Comparison of ENCODE assay signal across 9 cellular contexts in genomic region chr11:128904303-128904871, GRCh38. TPM values are rescaled to one million over a fixed set of nuclear protein-coding genes. Genes with fewer than 3 reads are reported as not detected.
DNase-seq lines count a peak whose midpoint lies in the region; ATAC-seq, FAIRE-seq and TF ChIP-seq lines count a peak whose summit lies in the region.
"Had no signal": no experiment of that assay in that cellular context is flagged by ENCODE, and none has a peak within 500 bp of the region (broad histone marks: within the 10 kb centered on the region; RNA-seq: fewer than 3 reads in every experiment).

No MANE protein-coding gene starts in this region.

- no peak overlapping the region for H2AK5ac ChIP-seq in mesendoderm (ENCODE audit: low read length)

- H3K27me3 ChIP-seq in mesendoderm (ENCODE audit: insufficient read depth, low read length, poor library complexity) = peaks cover 32% of the 10 kb centered on the region
- no peaks in the 10 kb centered on the region for H3K27me3 ChIP-seq in testis

- peak overlapping the region; percentile 84 to 99; a peak in 4 of 6 replicates for H3K27ac ChIP-seq in A549
- no peak overlapping the region for H3K27ac ChIP-seq in mesendoderm (ENCODE audit: low read depth, low read length)
- no peak overlapping the region for H3K27ac ChIP-seq in testis

- intact Hi-C loops in testis (cut with DNase I; ENCODE audit: low total_unique reads) = no loop called here

- no peak overlapping the region for H2BK120ac ChIP-seq in mesendoderm (ENCODE audit: low read depth, low read length)

- H3K18ac ChIP-seq in mesendoderm (ENCODE audit: low read length) = no peak overlapping the region

- TF ChIP-seq EP300 in A549 (IDR thresholded peaks at IDR 0.05) = no peak

- H3K79me1 ChIP-seq in mesendoderm (ENCODE audit: low read length) = no peaks in the 10 kb centered on the region

- no peak overlapping the region for H3K23ac ChIP-seq in mesendoderm (ENCODE audit: low read length)

- no peaks in the 10 kb centered on the region for H3K9me3 ChIP-seq in A549
- H3K9me3 ChIP-seq in testis = no peaks in the 10 kb centered on the region

- no peak overlapping the region for H4K5ac ChIP-seq in mesendoderm (ENCODE audit: low read length)

- no peak overlapping the region for H3K9ac ChIP-seq in mesendoderm (ENCODE audit: low read length)

- H3K9me3 Mint-ChIP-seq in activated T-helper 17 cell treated with anti-CD3 and anti-CD28 coated beads, Interleukin-2, amount 50 U/mL, for 72 hours = no peaks in the 10 kb centered on the region

- H3K4me2 ChIP-seq in A549 (peak overlapping the region; percentile 85), mesendoderm (ENCODE audit: low read length) (peak overlapping the region; percentile 12)

- H3K79me2 ChIP-seq in mesendoderm (ENCODE audit: control insufficient read depth, insufficient read depth, low read length) = no peaks in the 10 kb centered on the region

- peak overlapping the region; percentile 12 for H3K56ac ChIP-seq in mesendoderm (ENCODE audit: low read length)

- CTCF ChIA-PET in A549 (lab: Yijun Ruan, JAX) = interaction anchor here (1.0 to 4.6 kb wide), 3 partner anchors 11 to 21 kb away, joined by 3 to 20 read pairs (median 8); no protein-coding TSS in a partner anchor

- no peak for DNase-seq in A549 (ENCODE audit: low read depth in 1 of 2, low spot score in 1 of 2)
- peak; percentile 20 for DNase-seq in mesendoderm
- no peak for DNase-seq in testis
- DNase-seq in DMS79 treated with DMSO at 0.1 percent for 48 hours (lab: John Stamatoyannopoulos, UW) = no peak

- no peak overlapping the region for H3K27ac Mint-ChIP-seq in activated T-helper 17 cell treated with anti-CD3 and anti-CD28 coated beads, Interleukin-2, amount 50 U/mL, for 72 hours

- H3K4me3 Mint-ChIP-seq in activated T-helper 17 cell treated with anti-CD3 and anti-CD28 coated beads, Interleukin-2, amount 50 U/mL, for 72 hours = peak overlapping the region; percentile 78

- peaks cover 6% of the 10 kb centered on the region for H3K27me3 Mint-ChIP-seq in activated T-helper 17 cell treated with anti-CD3 and anti-CD28 coated beads, Interleukin-2, amount 50 U/mL, for 72 hours

- FAIRE-seq in A549 (lab: Jason Lieb, UNC) = no peak

- H2BK5ac ChIP-seq in mesendoderm (ENCODE audit: low read length) = no peak overlapping the region

- no peak for TF ChIP-seq POLR2A in A549 (IDR thresholded peaks at IDR 0.05; ENCODE audit: low read length)
- no peak for TF ChIP-seq POLR2A in GM18505 (IDR thresholded peaks at IDR 0.05; ENCODE audit: borderline replicate concordance, extremely low read depth, insufficient read depth, insufficient read length)
- TF ChIP-seq POLR2A in testis (IDR thresholded peaks at IDR 0.05) = no peak

- H2BK15ac ChIP-seq in mesendoderm (replicated peaks; ENCODE audit: low read depth) = no peak overlapping the region

- no peak overlapping the region for H3K4ac ChIP-seq in mesendoderm (ENCODE audit: low read depth, low read length)

- no peak overlapping the region for H4K8ac ChIP-seq in mesendoderm (ENCODE audit: low read depth, low read length)

- no peak overlapping the region; the same call in 2 of the 3 replicates for H3K4me3 ChIP-seq in A549
- no peak overlapping the region for H3K4me3 ChIP-seq in mesendoderm (ENCODE audit: low read length)
- no peak overlapping the region for H3K4me3 ChIP-seq in testis

- H3K4me1 ChIP-seq in A549 (peaks cover 15% of the 10 kb centered on the region), mesendoderm (ENCODE audit: control insufficient read depth, low read depth, low read length) (peaks cover 14% of the 10 kb centered on the region), testis (peaks cover 7% of the 10 kb centered on the region)

- TF ChIP-seq CTCF in A549 (IDR thresholded peaks at IDR 0.05) (no peak), testis (IDR thresholded peaks at IDR 0.05) (no peak)

- no peaks in the 10 kb centered on the region for H3K36me3 Mint-ChIP-seq in activated T-helper 17 cell treated with anti-CD3 and anti-CD28 coated beads, Interleukin-2, amount 50 U/mL, for 72 hours (ENCODE audit: low read depth)

- H3K4me1 Mint-ChIP-seq in activated T-helper 17 cell treated with anti-CD3 and anti-CD28 coated beads, Interleukin-2, amount 50 U/mL, for 72 hours = peaks cover 5% of the 10 kb centered on the region

- ATAC-seq in A549 (no peak), GM18505 (IDR thresholded peaks at IDR 0.05; ENCODE audit: unreplicated experiment) (peak; percentile 1), HG02938 (IDR thresholded peaks at IDR 0.05; ENCODE audit: unreplicated experiment) (no peak), GM19395 (IDR thresholded peaks at IDR 0.05; ENCODE audit: unreplicated experiment) (no peak)
- no peak for ATAC-seq in activated T-helper 17 cell treated with anti-CD3 and anti-CD28 coated beads, Interleukin-2, amount 50 U/mL, for 72 hours (replicated peaks)

- no peak for TF ChIP-seq RAD21 in A549 (conservative IDR thresholded peaks at IDR 0.05 in 1 of 2, IDR thresholded peaks at IDR 0.05 in 1 of 2)

- POLR2A ChIA-PET in A549 (lab: Yijun Ruan, JAX) = interaction anchor here (0.9 kb wide), 1 partner anchor 13 kb away, joined by 3 read pairs; the partner anchor contains the start of gene KCNJ5

- H3K36me3 ChIP-seq in mesendoderm (ENCODE audit: control insufficient read depth, insufficient read depth, low read length) (no peaks in the 10 kb centered on the region), testis (ENCODE audit: low read depth, missing control alignments) (no peaks in the 10 kb centered on the region)

- 84% methylated on average over 14 of the region's 19 CpGs for WGBS in A549 (ENCODE audit: missing lambda C conversion rate)
- no CpG with 5 or more reads among the region's 19 CpGs for WGBS in mesendoderm (ENCODE audit: extremely low coverage, insufficient coverage, low lambda C conversion rate)
- 48 to 63% methylated on average over 16 to 19 of the region's 19 CpGs for WGBS in testis, 2 donors

TF ChIP-seq in A549, 52 proteins besides CTCF, POLR2A, EP300 and RAD21:
- TF ChIP-seq CHD4 (IDR thresholded peaks at IDR 0.05; ENCODE audit: borderline replicate concordance) = no peak
- no peak for TF ChIP-seq KDM5A (IDR thresholded peaks at IDR 0.05)
- TF ChIP-seq RFX5 (IDR thresholded peaks at IDR 0.05) = no peak
- no peak for TF ChIP-seq FOSB (CRISPR knock-in tag; IDR thresholded peaks at IDR 0.05)
- TF ChIP-seq TFCP2L1 (CRISPR knock-in tag; IDR thresholded peaks at IDR 0.05) = no peak
- no peak for TF ChIP-seq BCL3 (IDR thresholded peaks at IDR 0.05)
- TF ChIP-seq PBX3 (IDR thresholded peaks at IDR 0.05) = no peak

RNA-seq across cellular contexts. Expression of gene KCNJ5, which starts 13.2 kb away (rescaled TPM):
- polyA plus RNA-seq in A549 (2011; rRNA removed) (0.01 and 0.04 TPM in 2 replicates), A549 (2017; fragmentation: RNase III; extraction: RNeasy Plus Mini Kit Qiagen cat#74134 plus additional on column Dnase treatment) (0.04 to 0.09 TPM in 2 of 3 replicates, not detected in the other), testis (ENCODE audit: insufficient read depth, low read depth, low replicate concordance) (2.1 TPM)
- polyA plus RNA-seq in A549 (2012; cell fraction: cytosol; rRNA removed) = 0.03 and 0.04 TPM in 2 replicates
- polyA plus RNA-seq in A549 (2012; cell fraction: nucleus; rRNA removed) = not detected in 2 replicates
- 0.10 TPM in 1 of 2 replicates, not detected in the other for polyA minus RNA-seq in A549 (2011; rRNA and poly(A)+ RNA removed)
- not detected for total RNA-seq in activated T-helper 17 cell treated with anti-CD3 and anti-CD28 coated beads, Interleukin-2, amount 50 U/mL, for 72 hours
- polyA plus RNA-seq in mesendoderm (2013, experiment 1 of 2) = 0.11 TPM
- 0.13 TPM for polyA plus RNA-seq in mesendoderm (2013, experiment 2 of 2)
- total RNA-seq in testis = 1 to 10 TPM in 1 of 2 donors, under 1 TPM in 1; 0.55 to 1.5 TPM

RNA-seq across cellular contexts. Expression of gene KCNJ1, which starts 37.3 kb away (rescaled TPM):
- polyA plus RNA-seq in A549 (2011; rRNA removed) (0.12 and 0.20 TPM in 2 replicates), A549 (2017; fragmentation: RNase III; extraction: RNeasy Plus Mini Kit Qiagen cat#74134 plus additional on column Dnase treatment) (0.03 TPM in 1 of 3 replicates, not detected in the others), testis (ENCODE audit: insufficient read depth, low read depth, low replicate concordance) (0.16 TPM)
- polyA plus RNA-seq in A549 (2012; cell fraction: cytosol; rRNA removed) = not detected in 2 replicates
- polyA plus RNA-seq in A549 (2012; cell fraction: nucleus; rRNA removed) = 0.04 and 0.05 TPM in 2 replicates
- polyA minus RNA-seq in A549 (2011; rRNA and poly(A)+ RNA removed) = not detected in 2 replicates
- not detected for total RNA-seq in activated T-helper 17 cell treated with anti-CD3 and anti-CD28 coated beads, Interleukin-2, amount 50 U/mL, for 72 hours
- polyA plus RNA-seq in mesendoderm (2013, experiment 1 of 2) = 0.01 TPM
- polyA plus RNA-seq in mesendoderm (2013, experiment 2 of 2) = 0.03 TPM
- total RNA-seq in testis = under 1 TPM; 0.12 to 0.24 TPM
- total RNA-seq: cardiac septum had no signal

RNA-seq across cellular contexts. Expression of gene TP53AIP1, which starts 38.3 kb away (rescaled TPM):
- 0.08 TPM in 1 of 2 replicates, not detected in the other for polyA plus RNA-seq in A549 (2011; rRNA removed)
- 0.03 TPM in 1 of 2 replicates, not detected in the other for polyA plus RNA-seq in A549 (2012; cell fraction: cytosol; rRNA removed)
- 0.05 and 0.13 TPM in 2 replicates for polyA plus RNA-seq in A549 (2012; cell fraction: nucleus; rRNA removed)
- polyA plus RNA-seq in A549 (2017; fragmentation: RNase III; extraction: RNeasy Plus Mini Kit Qiagen cat#74134 plus additional on column Dnase treatment) = 0.03 to 0.11 TPM in 2 of 3 replicates, not detected in the other
- polyA minus RNA-seq in A549 (2011; rRNA and poly(A)+ RNA removed) = 0.24 TPM in 1 of 2 replicates, not detected in the other
- total RNA-seq in activated T-helper 17 cell treated with anti-CD3 and anti-CD28 coated beads, Interleukin-2, amount 50 U/mL, for 72 hours = not detected
- not detected for polyA plus RNA-seq in mesendoderm (2013, experiment 1 of 2)
- 0.03 TPM for polyA plus RNA-seq in mesendoderm (2013, experiment 2 of 2)
- 1 to 10 TPM in 1 of 2 donors, under 1 TPM in 1; 0.94 to 1.8 TPM for total RNA-seq in testis
- 1.1 TPM for polyA plus RNA-seq in testis (ENCODE audit: insufficient read depth, low read depth, low replicate concordance)
- total RNA-seq: cardiac septum had no signal

Comparison
In these comparisons a context has a peak if more than half of its experiments do, and no peak if none do; other contexts are left out.
1. H3K27ac ChIP-seq: peak in A549 (2 of 2); none in mesendoderm (single experiment) and testis (0 of 2).